In the genomic region with DNA sequence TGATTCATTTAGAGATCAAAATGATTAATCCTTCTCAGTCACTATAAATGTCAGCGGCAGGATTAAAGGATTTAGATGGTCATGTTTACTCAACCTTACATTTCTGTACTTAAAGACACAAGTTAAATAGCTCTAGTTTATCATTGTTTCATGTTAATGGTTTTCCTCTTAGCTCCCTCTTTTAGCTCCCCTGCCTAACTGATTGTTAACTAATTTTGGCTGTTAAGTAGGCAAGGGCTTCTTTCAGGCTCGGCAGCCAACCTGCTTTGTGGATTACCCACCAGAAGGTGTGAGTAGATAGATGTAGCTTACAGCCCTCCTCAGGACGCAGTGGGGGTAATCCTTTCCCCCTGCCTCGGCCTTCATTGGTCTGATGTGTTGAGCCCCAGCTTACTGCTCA, we compare ENCODE assay signal across 1 cellular context.
TF ChIP-seq lines count a peak whose summit lies in the region.

No MANE protein-coding gene starts in this region.

TF ChIP-seq in WTC11, 78 proteins besides CTCF, POLR2A, EP300 and RAD21 (continued from another document):
- TF ChIP-seq ZNF532 (CRISPR knock-in tag; IDR thresholded peaks at IDR 0.05; ENCODE audit: borderline replicate concordance) (no peak), NR1H2 (CRISPR knock-in tag; IDR thresholded peaks at IDR 0.05) (no peak)
